Comparison of ENCODE assay signal across 1 cellular context in the genomic region with DNA sequence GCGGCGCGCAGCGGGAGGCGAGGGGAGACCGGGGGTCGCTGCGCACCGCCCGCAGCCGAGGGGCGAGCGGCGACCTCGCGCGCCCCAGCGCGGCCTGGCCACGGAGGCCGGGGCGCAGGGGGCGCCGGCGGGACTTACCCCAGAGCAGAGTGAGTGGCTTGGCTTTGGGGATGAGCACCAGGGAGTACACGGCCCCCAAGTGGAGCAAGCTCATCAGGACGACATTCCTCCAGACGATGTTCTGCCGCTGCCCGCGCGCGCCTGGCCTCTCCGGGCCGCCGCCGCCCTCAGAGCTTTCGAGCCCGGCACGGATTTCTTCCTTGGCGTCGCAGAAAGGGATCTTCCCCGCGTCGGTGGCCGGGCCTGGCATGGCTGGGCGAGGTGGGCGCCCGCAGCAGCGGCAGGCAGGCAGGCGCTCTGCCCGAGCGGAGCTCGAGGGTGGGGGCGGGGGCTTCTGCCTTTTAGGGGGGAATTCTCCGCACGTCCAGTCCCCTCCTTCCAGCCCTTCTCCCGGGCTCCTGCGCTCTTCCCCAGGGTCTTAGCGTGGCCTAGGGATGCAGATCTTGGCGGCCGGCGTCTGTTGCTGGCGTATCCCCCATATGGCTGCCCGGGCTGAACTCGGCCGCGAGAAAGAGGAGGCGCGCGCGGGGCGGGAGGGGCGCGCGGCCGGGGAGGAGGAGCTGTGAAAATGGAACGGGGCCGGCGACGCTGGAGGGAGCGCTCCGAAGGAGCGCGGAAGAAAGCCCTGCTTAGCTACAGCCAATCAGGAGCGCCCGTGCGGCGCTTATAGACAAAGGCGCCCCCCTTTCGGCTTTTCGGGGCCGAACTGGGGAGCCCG.
TF ChIP-seq lines count a peak whose summit lies in the region.

A gene (minus strand): TSS at position 629 of the 838 bp plus-strand sequence. CDS start 259 bp downstream, at position 370.

TF ChIP-seq in K562, 482 proteins besides CTCF, POLR2A, EP300 and RAD21 (continued from another document):
- TF ChIP-seq, protein P1, sequence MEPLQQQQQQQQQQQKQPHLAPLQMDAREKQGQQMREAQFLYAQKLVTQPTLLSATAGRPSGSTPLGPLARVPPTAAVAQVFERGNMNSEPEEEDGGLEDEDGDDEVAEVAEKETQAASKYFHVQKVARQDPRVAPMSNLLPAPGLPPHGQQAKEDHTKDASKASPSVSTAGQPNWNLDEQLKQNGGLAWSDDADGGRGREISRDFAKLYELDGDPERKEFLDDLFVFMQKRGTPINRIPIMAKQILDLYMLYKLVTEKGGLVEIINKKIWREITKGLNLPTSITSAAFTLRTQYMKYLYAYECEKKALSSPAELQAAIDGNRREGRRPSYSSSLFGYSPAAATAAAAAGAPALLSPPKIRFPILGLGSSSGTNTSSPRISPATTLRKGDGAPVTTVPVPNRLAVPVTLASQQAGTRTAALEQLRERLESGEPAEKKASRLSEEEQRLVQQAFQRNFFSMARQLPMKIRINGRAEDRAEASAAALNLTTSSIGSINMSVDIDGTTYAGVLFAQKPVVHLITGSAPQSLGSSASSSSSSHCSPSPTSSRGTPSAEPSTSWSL (CRISPR knock-in tag; IDR thresholded peaks at IDR 0.05; ENCODE audit: borderline replicate concordance), result no peak
- TF ChIP-seq CBX1 (IDR thresholded peaks at IDR 0.05; ENCODE audit: low read depth), result no peak
- TF ChIP-seq, protein P2, sequence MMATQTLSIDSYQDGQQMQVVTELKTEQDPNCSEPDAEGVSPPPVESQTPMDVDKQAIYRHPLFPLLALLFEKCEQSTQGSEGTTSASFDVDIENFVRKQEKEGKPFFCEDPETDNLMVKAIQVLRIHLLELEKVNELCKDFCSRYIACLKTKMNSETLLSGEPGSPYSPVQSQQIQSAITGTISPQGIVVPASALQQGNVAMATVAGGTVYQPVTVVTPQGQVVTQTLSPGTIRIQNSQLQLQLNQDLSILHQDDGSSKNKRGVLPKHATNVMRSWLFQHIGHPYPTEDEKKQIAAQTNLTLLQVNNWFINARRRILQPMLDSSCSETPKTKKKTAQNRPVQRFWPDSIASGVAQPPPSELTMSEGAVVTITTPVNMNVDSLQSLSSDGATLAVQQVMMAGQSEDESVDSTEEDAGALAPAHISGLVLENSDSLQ (IDR thresholded peaks at IDR 0.05), result no peak
- TF ChIP-seq NFIX (CRISPR knock-in tag; IDR thresholded peaks at IDR 0.05; ENCODE audit: low read depth), result no peak
- TF ChIP-seq ELF4 (CRISPR knock-in tag; IDR thresholded peaks at IDR 0.05), result no peak
- TF ChIP-seq, protein P3, sequence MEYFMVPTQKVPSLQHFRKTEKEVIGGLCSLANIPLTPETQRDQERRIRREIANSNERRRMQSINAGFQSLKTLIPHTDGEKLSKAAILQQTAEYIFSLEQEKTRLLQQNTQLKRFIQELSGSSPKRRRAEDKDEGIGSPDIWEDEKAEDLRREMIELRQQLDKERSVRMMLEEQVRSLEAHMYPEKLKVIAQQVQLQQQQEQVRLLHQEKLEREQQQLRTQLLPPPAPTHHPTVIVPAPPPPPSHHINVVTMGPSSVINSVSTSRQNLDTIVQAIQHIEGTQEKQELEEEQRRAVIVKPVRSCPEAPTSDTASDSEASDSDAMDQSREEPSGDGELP (CRISPR knock-in tag; IDR thresholded peaks at IDR 0.05; ENCODE audit: borderline replicate concordance), result peak; percentile 13; the same call in 1 of the 2 replicates
- peak; percentile 3 for TF ChIP-seq NFYB (IDR thresholded peaks at IDR 0.05; ENCODE audit: extremely low read depth, insufficient read length)
- TF ChIP-seq ZNF668 (CRISPR knock-in tag; IDR thresholded peaks at IDR 0.05), result no peak
- TF ChIP-seq, protein P4, sequence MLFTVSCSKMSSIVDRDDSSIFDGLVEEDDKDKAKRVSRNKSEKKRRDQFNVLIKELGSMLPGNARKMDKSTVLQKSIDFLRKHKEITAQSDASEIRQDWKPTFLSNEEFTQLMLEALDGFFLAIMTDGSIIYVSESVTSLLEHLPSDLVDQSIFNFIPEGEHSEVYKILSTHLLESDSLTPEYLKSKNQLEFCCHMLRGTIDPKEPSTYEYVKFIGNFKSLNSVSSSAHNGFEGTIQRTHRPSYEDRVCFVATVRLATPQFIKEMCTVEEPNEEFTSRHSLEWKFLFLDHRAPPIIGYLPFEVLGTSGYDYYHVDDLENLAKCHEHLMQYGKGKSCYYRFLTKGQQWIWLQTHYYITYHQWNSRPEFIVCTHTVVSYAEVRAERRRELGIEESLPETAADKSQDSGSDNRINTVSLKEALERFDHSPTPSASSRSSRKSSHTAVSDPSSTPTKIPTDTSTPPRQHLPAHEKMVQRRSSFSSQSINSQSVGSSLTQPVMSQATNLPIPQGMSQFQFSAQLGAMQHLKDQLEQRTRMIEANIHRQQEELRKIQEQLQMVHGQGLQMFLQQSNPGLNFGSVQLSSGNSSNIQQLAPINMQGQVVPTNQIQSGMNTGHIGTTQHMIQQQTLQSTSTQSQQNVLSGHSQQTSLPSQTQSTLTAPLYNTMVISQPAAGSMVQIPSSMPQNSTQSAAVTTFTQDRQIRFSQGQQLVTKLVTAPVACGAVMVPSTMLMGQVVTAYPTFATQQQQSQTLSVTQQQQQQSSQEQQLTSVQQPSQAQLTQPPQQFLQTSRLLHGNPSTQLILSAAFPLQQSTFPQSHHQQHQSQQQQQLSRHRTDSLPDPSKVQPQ (CRISPR knock-in tag; IDR thresholded peaks at IDR 0.05; ENCODE audit: borderline replicate concordance), result no peak
- TF ChIP-seq, protein P5, sequence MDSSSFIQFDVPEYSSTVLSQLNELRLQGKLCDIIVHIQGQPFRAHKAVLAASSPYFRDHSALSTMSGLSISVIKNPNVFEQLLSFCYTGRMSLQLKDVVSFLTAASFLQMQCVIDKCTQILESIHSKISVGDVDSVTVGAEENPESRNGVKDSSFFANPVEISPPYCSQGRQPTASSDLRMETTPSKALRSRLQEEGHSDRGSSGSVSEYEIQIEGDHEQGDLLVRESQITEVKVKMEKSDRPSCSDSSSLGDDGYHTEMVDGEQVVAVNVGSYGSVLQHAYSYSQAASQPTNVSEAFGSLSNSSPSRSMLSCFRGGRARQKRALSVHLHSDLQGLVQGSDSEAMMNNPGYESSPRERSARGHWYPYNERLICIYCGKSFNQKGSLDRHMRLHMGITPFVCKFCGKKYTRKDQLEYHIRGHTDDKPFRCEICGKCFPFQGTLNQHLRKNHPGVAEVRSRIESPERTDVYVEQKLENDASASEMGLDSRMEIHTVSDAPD (CRISPR knock-in tag; IDR thresholded peaks at IDR 0.05), result no peak
TF ChIP-seq in K562: peak in this region for 2.
